ENCODE assay signal across 8 cellular contexts in the genomic region with DNA sequence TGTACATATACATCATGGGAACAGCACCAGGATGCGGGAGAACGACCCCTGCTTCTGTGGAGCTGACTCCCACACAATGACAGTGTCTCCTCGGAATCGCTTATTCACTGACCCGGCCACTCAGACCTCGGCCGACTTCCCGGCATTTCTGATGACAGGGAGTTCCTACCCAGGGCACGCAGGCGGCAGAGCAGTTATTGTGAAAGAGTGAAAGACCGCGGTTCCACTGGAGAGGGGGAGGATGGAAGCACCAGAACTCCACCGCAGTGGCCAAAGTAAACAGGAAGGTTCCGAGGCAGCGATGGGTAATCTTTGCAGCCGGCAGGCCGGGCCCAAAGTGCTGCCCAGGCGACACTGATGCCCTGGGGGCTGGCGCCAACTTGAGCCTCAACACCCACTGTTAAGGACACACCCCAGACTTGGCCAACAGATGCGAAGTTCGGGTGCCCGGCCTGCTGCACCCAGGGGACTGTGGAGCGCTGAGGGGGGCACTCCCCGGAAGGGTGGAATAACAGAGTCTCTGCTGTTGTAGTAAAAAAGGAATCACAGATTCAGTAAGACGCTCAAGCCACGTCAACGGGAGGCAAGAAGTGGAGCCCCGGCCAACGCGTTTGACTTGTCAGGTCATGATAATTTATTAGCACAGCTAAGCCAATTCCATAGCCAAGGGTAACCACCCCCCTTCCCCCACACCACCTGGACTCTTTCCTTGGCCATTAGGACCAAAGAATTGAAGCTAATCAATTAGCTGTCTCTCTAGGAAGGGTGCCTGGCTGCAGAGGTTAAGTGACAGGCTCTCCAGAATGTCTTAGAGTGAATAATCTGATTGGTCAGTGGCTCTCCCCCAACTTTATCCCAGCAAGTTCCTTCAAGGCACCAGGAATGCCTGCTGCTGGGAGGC. TPM values are rescaled to one million over a fixed set of nuclear protein-coding genes. Genes with fewer than 3 reads are reported as not detected.
A peak's percentile ranks its signal among the peaks of the same experiment; 100 is the strongest.
DNase-seq lines count a peak whose midpoint lies in the region; ATAC-seq and TF ChIP-seq lines count a peak whose summit lies in the region.

No MANE protein-coding gene starts in this region.

- DNase-seq in A172 (ENCODE audit: low spot score) (peak; percentile 91), KBM-7 (peak; percentile 83), astrocyte of the spinal cord (ENCODE audit: low read depth, low spot score) (peak; percentile 82), gastrocnemius medialis (peak; percentile 86 to 90), NCI-H2227 (lab: John Stamatoyannopoulos, UW; ENCODE audit: unreplicated experiment) (no peak), DMS114 treated with DMSO at 0.1 percent for 48 hours (lab: John Stamatoyannopoulos, UW; ENCODE audit: unreplicated experiment) (no peak)

- peak; percentile 82 to 85 for ATAC-seq in gastrocnemius medialis
- ATAC-seq in GM19395 (IDR thresholded peaks at IDR 0.05; ENCODE audit: unreplicated experiment), result no peak

- H3K27ac ChIP-seq in iPS-20b (ENCODE audit: low read length) (no peak overlapping the region), gastrocnemius medialis (peak overlapping the region; percentile 84 to 93 (median 90))

- peak overlapping the region; percentile 16 for H3K4me3 ChIP-seq in astrocyte of the spinal cord (ENCODE audit: low read depth, low read length)
- no peak overlapping the region for H3K4me3 ChIP-seq in iPS-20b (ENCODE audit: low read length)
- peak overlapping the region; percentile 35 to 48 (median 44) for H3K4me3 ChIP-seq in gastrocnemius medialis

- TF ChIP-seq POLR2A in gastrocnemius medialis (IDR thresholded peaks at IDR 0.05), result peak in 1 of 2 donors; percentile 33

- intact Hi-C loops in gastrocnemius medialis (cut with DNase I; ENCODE audit: low total_unique reads), result loop anchor here (1.0 to 10.0 kb wide), 4 partner anchors 35 to 219 kb away; a partner anchor contains a TSS

- H3K4me1 ChIP-seq in iPS-20b (ENCODE audit: insufficient read depth, low read length) (peaks cover 27% of the 10 kb centered on the region), gastrocnemius medialis (peaks cover 79% of the 10 kb centered on the region in 2 donors)

- peak overlapping the region; percentile 21; the same call in 1 of the 2 replicates for H3K9ac ChIP-seq in iPS-20b (ENCODE audit: low read depth, low read length)

- H3K36me3 ChIP-seq in iPS-20b (ENCODE audit: insufficient read depth, low read depth, low read length) (peaks cover 21% of the 10 kb centered on the region), gastrocnemius medialis (peaks cover 0 to 6% of the 10 kb centered on the region in 2 donors)

- in situ Hi-C loops in KBM-7 (cut with MboI; ENCODE audit: low pct_unique_long_range_greater_than_20kb, low sequenced_read_pairs), result no loop called here
- in situ Hi-C loops in astrocyte of the spinal cord (cut with HindIII; ENCODE audit: low sequenced_read_pairs), result loop anchor here (10.0 kb wide), 1 partner anchor 49 kb away; no protein-coding TSS in a partner anchor
- in situ Hi-C loops in gastrocnemius medialis (cut with MboI; ENCODE audit: low sequenced_read_pairs in 4 of 4), result loop anchor here in 1 of 4 donors (10.0 kb wide), 1 partner anchor 49 kb away; no protein-coding TSS in a partner anchor

- H3K27me3 ChIP-seq in iPS-20b (ENCODE audit: insufficient read depth, low read length), result no peaks in the 10 kb centered on the region
- H3K27me3 ChIP-seq in gastrocnemius medialis, result no peaks in the 10 kb centered on the region

- H3K9me3 ChIP-seq in iPS-20b (ENCODE audit: insufficient read depth, low read depth, low read length), result no peaks in the 10 kb centered on the region
- H3K9me3 ChIP-seq in gastrocnemius medialis, result no peaks in the 10 kb centered on the region

- TF ChIP-seq CTCF in astrocyte of the spinal cord (IDR thresholded peaks at IDR 0.05; ENCODE audit: low read depth, low read length) (no peak), gastrocnemius medialis (IDR thresholded peaks at IDR 0.05 in 4 of 5, conservative IDR thresholded peaks at IDR 0.05 in 1 of 5) (no peak)

RNA-seq across cellular contexts. Expression of a gene that starts 5.8 kb away (rescaled TPM):
- total RNA-seq in A172 (2014; rRNA removed; shearing (Covaris generic)), result 14.4 and 16.1 TPM in 2 replicates
- total RNA-seq in gastrocnemius medialis, result 10 to 100 TPM; 13.9 to 37.7 (median 24.4) TPM

RNA-seq across cellular contexts. Expression of a gene that starts 59.5 kb away (rescaled TPM):
- not detected in 2 replicates for total RNA-seq in A172 (2014; rRNA removed; shearing (Covaris generic))
- total RNA-seq in gastrocnemius medialis, result not detected

Comparison
In these comparisons a context has a peak if more than half of its experiments do, and no peak if none do; other contexts are left out.
1. DNase-seq: peak in A172 (single experiment), KBM-7 (single experiment), astrocyte of the spinal cord (single experiment) and gastrocnemius medialis (2 of 2); none in NCI-H2227 (single experiment) and DMS114 treated with DMSO at 0.1 percent for 48 hours (single experiment).